Comparison of ENCODE assay signal across 1 cellular context in genomic region chr2:241775223-241776177, GRCh38.
TF ChIP-seq lines count a peak whose summit lies in the region.

No MANE protein-coding gene starts in this region.

TF ChIP-seq in HepG2, 621 proteins besides CTCF, POLR2A, EP300 and RAD21 (continued from another document and continues in another):
- TF ChIP-seq ZNF407 (CRISPR knock-in tag; IDR thresholded peaks at IDR 0.05; ENCODE audit: not compliant biosample characterization), result no peak
- peak; percentile 68 for TF ChIP-seq SP4 (CRISPR knock-in tag; IDR thresholded peaks at IDR 0.05)
- peak; percentile 36; the same call in 1 of the 2 replicates for TF ChIP-seq ZNF598 (CRISPR knock-in tag; IDR thresholded peaks at IDR 0.05; ENCODE audit: borderline replicate concordance)
- peak; percentile 72 for TF ChIP-seq EED (CRISPR knock-in tag; IDR thresholded peaks at IDR 0.05)
- peak; percentile 26; the same call in 1 of the 2 replicates for TF ChIP-seq FOXA3 (CRISPR knock-in tag; IDR thresholded peaks at IDR 0.05)
- TF ChIP-seq GATAD2A (CRISPR knock-in tag; IDR thresholded peaks at IDR 0.05), result peak; percentile 20; the same call in 1 of the 2 replicates
- TF ChIP-seq ZNF318 (CRISPR knock-in tag; IDR thresholded peaks at IDR 0.05), result peak; percentile 76; the same call in 1 of the 2 replicates
- TF ChIP-seq, protein P1, sequence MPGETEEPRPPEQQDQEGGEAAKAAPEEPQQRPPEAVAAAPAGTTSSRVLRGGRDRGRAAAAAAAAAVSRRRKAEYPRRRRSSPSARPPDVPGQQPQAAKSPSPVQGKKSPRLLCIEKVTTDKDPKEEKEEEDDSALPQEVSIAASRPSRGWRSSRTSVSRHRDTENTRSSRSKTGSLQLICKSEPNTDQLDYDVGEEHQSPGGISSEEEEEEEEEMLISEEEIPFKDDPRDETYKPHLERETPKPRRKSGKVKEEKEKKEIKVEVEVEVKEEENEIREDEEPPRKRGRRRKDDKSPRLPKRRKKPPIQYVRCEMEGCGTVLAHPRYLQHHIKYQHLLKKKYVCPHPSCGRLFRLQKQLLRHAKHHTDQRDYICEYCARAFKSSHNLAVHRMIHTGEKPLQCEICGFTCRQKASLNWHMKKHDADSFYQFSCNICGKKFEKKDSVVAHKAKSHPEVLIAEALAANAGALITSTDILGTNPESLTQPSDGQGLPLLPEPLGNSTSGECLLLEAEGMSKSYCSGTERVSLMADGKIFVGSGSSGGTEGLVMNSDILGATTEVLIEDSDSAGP (CRISPR knock-in tag; IDR thresholded peaks at IDR 0.05; ENCODE audit: borderline replicate concordance), result 0 out of 2 replicates have a peak, but pooled peaks have one; percentile 23
- TF ChIP-seq HNF4A (CRISPR knock-in tag; IDR thresholded peaks at IDR 0.05), result peak; percentile 87
- TF ChIP-seq TGIF2 (CRISPR knock-in tag; IDR thresholded peaks at IDR 0.05), result peak; percentile 16
- TF ChIP-seq ZNF772 (CRISPR knock-in tag; IDR thresholded peaks at IDR 0.05), result peak; percentile 63; the same call in 1 of the 2 replicates
- TF ChIP-seq REPIN1 (CRISPR knock-in tag; IDR thresholded peaks at IDR 0.05; ENCODE audit: borderline replicate concordance, low read depth), result no peak
- TF ChIP-seq ZNF543 (CRISPR knock-in tag; IDR thresholded peaks at IDR 0.05), result peak; percentile 14; the same call in 1 of the 2 replicates
- no peak for TF ChIP-seq ZBTB26 (CRISPR knock-in tag; IDR thresholded peaks at IDR 0.05; ENCODE audit: borderline replicate concordance)
- TF ChIP-seq ZNF614 (CRISPR knock-in tag; IDR thresholded peaks at IDR 0.05; ENCODE audit: borderline replicate concordance), result 0 out of 2 replicates have a peak, but pooled peaks have one; percentile 10
- TF ChIP-seq ZNF768 (CRISPR knock-in tag; IDR thresholded peaks at IDR 0.05), result 0 out of 2 replicates have a peak, but pooled peaks have one; percentile 16
- TF ChIP-seq ZNF746 (CRISPR knock-in tag; IDR thresholded peaks at IDR 0.05), result peak; percentile 84; the same call in 1 of the 2 replicates
- peak; percentile 28; the same call in 1 of the 2 replicates for TF ChIP-seq ZNF770 (CRISPR knock-in tag; IDR thresholded peaks at IDR 0.05)
- peak; percentile 90 for TF ChIP-seq NR2C2 (CRISPR knock-in tag; IDR thresholded peaks at IDR 0.05; ENCODE audit: borderline replicate concordance)
- no peak for TF ChIP-seq ZNF343 (CRISPR knock-in tag; IDR thresholded peaks at IDR 0.05)
- peak; percentile 89; the same call in 1 of the 2 replicates for TF ChIP-seq ZNF280B (CRISPR knock-in tag; IDR thresholded peaks at IDR 0.05; ENCODE audit: borderline replicate concordance)
- TF ChIP-seq, protein P2, sequence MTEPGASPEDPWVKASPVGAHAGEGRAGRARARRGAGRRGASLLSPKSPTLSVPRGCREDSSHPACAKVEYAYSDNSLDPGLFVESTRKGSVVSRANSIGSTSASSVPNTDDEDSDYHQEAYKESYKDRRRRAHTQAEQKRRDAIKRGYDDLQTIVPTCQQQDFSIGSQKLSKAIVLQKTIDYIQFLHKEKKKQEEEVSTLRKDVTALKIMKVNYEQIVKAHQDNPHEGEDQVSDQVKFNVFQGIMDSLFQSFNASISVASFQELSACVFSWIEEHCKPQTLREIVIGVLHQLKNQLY (CRISPR knock-in tag; IDR thresholded peaks at IDR 0.05), result peak; percentile 14; the same call in 1 of the 2 replicates
- no peak for TF ChIP-seq NFYC (CRISPR knock-in tag; IDR thresholded peaks at IDR 0.05)
- no peak; the same call in 1 of the 2 replicates for TF ChIP-seq TFE3 (CRISPR knock-in tag; IDR thresholded peaks at IDR 0.05)
- peak; percentile 56 for TF ChIP-seq ESRRA (CRISPR knock-in tag; IDR thresholded peaks at IDR 0.05; ENCODE audit: low read depth)
- no peak for TF ChIP-seq ATRX (CRISPR knock-in tag; IDR thresholded peaks at IDR 0.05; ENCODE audit: borderline replicate concordance)
